In the genomic region with DNA sequence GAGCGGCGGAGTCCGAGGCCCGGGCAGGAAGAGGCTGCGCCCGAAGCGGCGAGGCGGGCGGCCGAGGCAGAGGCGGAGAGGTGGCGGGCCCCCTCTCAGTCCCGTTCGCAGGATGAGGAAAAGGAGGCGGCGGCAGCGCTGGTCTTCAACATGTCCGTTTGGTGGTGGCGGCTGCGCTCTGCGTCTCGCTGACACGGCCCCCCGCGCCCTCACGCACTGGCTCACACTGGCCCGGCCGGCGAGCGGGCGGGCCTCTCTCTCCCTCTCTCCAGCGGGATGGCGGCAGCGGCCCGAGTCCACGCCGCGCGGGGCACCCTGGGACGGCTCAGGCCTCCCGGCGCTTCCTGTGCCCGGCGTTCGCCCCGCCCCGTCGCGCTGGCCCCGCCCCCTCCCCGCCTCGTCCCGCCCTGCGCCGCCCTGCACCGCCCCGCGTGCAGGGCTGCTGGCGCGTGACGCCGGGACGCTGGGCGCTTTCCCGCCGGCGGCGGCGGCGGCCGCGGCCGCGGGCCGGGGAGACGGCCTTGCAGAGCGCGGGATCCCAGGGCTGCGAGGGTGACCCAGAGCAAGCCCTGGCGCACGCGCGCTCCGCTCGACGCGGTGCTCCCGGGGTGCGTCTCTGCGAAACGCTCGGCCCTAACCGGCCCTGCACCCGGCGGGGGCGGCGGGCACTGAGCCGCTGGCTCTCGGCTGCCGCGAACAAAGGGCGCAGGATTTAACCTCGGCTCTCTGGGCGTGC, we compare ENCODE assay signal across 8 cellular contexts. TPM values are rescaled to one million over a fixed set of nuclear protein-coding genes. Genes with fewer than 3 reads are reported as not detected.
DNase-seq lines count a peak whose midpoint lies in the region; ATAC-seq and TF ChIP-seq lines count a peak whose summit lies in the region.

A gene with protein sequence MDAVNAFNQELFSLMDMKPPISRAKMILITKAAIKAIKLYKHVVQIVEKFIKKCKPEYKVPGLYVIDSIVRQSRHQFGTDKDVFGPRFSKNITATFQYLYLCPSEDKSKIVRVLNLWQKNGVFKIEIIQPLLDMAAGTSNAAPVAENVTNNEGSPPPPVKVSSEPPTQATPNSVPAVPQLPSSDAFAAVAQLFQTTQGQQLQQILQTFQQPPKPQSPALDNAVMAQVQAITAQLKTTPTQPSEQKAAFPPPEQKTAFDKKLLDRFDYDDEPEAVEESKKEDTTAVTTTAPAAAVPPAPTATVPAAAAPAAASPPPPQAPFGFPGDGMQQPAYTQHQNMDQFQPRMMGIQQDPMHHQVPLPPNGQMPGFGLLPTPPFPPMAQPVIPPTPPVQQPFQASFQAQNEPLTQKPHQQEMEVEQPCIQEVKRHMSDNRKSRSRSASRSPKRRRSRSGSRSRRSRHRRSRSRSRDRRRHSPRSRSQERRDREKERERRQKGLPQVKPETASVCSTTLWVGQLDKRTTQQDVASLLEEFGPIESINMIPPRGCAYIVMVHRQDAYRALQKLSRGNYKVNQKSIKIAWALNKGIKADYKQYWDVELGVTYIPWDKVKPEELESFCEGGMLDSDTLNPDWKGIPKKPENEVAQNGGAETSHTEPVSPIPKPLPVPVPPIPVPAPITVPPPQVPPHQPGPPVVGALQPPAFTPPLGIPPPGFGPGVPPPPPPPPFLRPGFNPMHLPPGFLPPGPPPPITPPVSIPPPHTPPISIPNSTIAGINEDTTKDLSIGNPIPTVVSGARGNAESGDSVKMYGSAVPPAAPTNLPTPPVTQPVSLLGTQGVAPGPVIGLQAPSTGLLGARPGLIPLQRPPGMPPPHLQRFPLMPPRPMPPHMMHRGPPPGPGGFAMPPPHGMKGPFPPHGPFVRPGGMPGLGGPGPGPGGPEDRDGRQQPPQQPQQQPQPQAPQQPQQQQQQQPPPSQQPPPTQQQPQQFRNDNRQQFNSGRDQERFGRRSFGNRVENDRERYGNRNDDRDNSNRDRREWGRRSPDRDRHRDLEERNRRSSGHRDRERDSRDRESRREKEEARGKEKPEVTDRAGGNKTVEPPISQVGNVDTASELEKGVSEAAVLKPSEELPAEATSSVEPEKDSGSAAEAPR (minus strand): TSS at position 317 of the 736 bp plus-strand sequence. CDS start 426 bp downstream, outside the sequence.

- H3K4me3 ChIP-seq in CD8-positive, alpha-beta T cell (ENCODE audit: low read depth, low read length), result peak within 1 kb of the TSS; percentile 93
- peak within 1 kb of the TSS; percentile 93 for H3K4me3 ChIP-seq in ectodermal cell (ENCODE audit: insufficient read depth, low read depth, low read length)
- peak within 1 kb of the TSS; percentile 98 for H3K4me3 ChIP-seq in lung

- H3K9me3 Mint-ChIP-seq in CD8-positive, alpha-beta T cell, result no peaks in the 10 kb centered on the region
- no peaks in the 10 kb centered on the region for H3K9me3 Mint-ChIP-seq in activated CD4-positive, alpha-beta memory T cell treated with anti-CD3 and anti-CD28 coated beads, Interleukin-2, amount 10 ng/mL, durations not matched to agents 7 days and 5 days

- peaks cover 14% of the 10 kb centered on the region for H3K4me1 Mint-ChIP-seq in CD8-positive, alpha-beta T cell (ENCODE audit: low read depth)
- peaks cover 4% of the 10 kb centered on the region for H3K4me1 Mint-ChIP-seq in activated CD4-positive, alpha-beta memory T cell treated with anti-CD3 and anti-CD28 coated beads, Interleukin-2, amount 10 ng/mL, durations not matched to agents 7 days and 5 days

- POLR2A ChIA-PET in CD8-positive, alpha-beta T cell (lab: Charles Lee), result interaction anchor here (1.4 kb wide), 1 partner anchor 72 kb away, joined by 3 read pairs; no protein-coding TSS in a partner anchor
- POLR2A ChIA-PET in activated CD4-positive, alpha-beta memory T cell treated with anti-CD3 and anti-CD28 coated beads, Interleukin-2, amount 10 ng/mL, durations not matched to agents 7 days and 5 days (lab: Charles Lee), result interaction anchor here (0.6 to 1.2 kb wide), 7 partner anchors 11 to 1043 kb away, joined by 3 to 5 read pairs (median 4); no protein-coding TSS in a partner anchor

- no peaks in the 10 kb centered on the region for H3K27me3 Mint-ChIP-seq in CD8-positive, alpha-beta T cell (ENCODE audit: low read depth)
- peaks cover 4% of the 10 kb centered on the region for H3K27me3 Mint-ChIP-seq in activated CD4-positive, alpha-beta memory T cell treated with anti-CD3 and anti-CD28 coated beads, Interleukin-2, amount 10 ng/mL, durations not matched to agents 7 days and 5 days

- TF ChIP-seq CTCF in CD8-positive, alpha-beta T cell (IDR thresholded peaks at IDR 0.05), result no peak
- no peak for TF ChIP-seq CTCF in lung (IDR thresholded peaks at IDR 0.05; ENCODE audit: control extremely low read depth, extremely low read depth)

- peaks cover 50% of the 10 kb centered on the region for H3K4me1 ChIP-seq in CD8-positive, alpha-beta T cell (ENCODE audit: insufficient read depth, low read length)
- H3K4me1 ChIP-seq in ectodermal cell (ENCODE audit: control insufficient read depth, insufficient read depth, low read length), result peaks cover 14% of the 10 kb centered on the region
- peaks cover 8 to 19% of the 10 kb centered on the region in 2 donors for H3K4me1 ChIP-seq in lung (ENCODE audit: control insufficient read depth in 2 of 2, insufficient read depth in 2 of 2, low read length in 2 of 2)

- intact Hi-C loops in CD8-positive, alpha-beta T cell (cut with DNase I, micrococcal nuclease), result loop anchor here (1.0 to 10.0 kb wide), 11 partner anchors 73 to 1825 kb away; a partner anchor contains a TSS

- WGBS in ectodermal cell, 2 experiments, result 0 to 1% methylated on average over 105 of the region's 105 CpGs
- 0 to 1% methylated on average over 54 to 105 of the region's 105 CpGs for WGBS in lung, 2 donors

- peak within 1 kb of the TSS; percentile 82 for H3K27ac ChIP-seq in CD8-positive, alpha-beta T cell (ENCODE audit: low read depth, low read length)
- H3K27ac ChIP-seq in ectodermal cell (ENCODE audit: insufficient read depth, low read depth, low read length, poor library complexity, severe bottlenecking) (peak within 1 kb of the TSS; percentile 99), lung (ENCODE audit: low read depth in 1 of 2, low read length in 1 of 2) (peak within 1 kb of the TSS; percentile 99)

- ATAC-seq in CD8-positive, alpha-beta T cell, result peak; percentile 87
- peak; percentile 85 for ATAC-seq in GM19452 (IDR thresholded peaks at IDR 0.05; ENCODE audit: unreplicated experiment)
- peak; percentile 68 for ATAC-seq in HG03571 (IDR thresholded peaks at IDR 0.05; ENCODE audit: unreplicated experiment)
- peak; percentile 90 for ATAC-seq in lung (ENCODE audit: insufficient read depth, low FRiP score)

- CTCF ChIA-PET in CD8-positive, alpha-beta T cell (lab: Charles Lee), result no interaction called here
- CTCF ChIA-PET in activated CD4-positive, alpha-beta memory T cell treated with anti-CD3 and anti-CD28 coated beads, Interleukin-2, amount 10 ng/mL, durations not matched to agents 7 days and 5 days (lab: Charles Lee), result no interaction called here

- peak; percentile 58 to 88 (median 73) for DNase-seq in CD8-positive, alpha-beta T cell
- peak; percentile 73 for DNase-seq in NCI-H748 treated with DMSO at 0.1 percent for 48 hours (lab: John Stamatoyannopoulos, UW)
- peak; percentile 85 for DNase-seq in activated CD4-positive, alpha-beta memory T cell treated with anti-CD3 and anti-CD28 coated beads, Interleukin-2, amount 10 ng/mL, durations not matched to agents 7 days and 5 days
- DNase-seq in lung (ENCODE audit: low spot score), result peak; percentile 90
- peak; percentile 60 to 80 (median 72) for DNase-seq in stimulated activated CD4-positive, alpha-beta T cell treated with anti-CD3 and anti-CD28 coated beads, TNF-alpha, amount 100 ng/mL, for 24 hours (ENCODE audit: low read depth in 3 of 3)

- H3K9me3 ChIP-seq in CD8-positive, alpha-beta T cell (ENCODE audit: low read length), result no peaks in the 10 kb centered on the region
- H3K9me3 ChIP-seq in ectodermal cell (ENCODE audit: control insufficient read depth, low read length), result no peaks in the 10 kb centered on the region
- H3K9me3 ChIP-seq in lung (ENCODE audit: control insufficient read depth in 2 of 2, insufficient read depth in 1 of 2, low read length in 1 of 2), result no peaks in the 10 kb centered on the region

- no peaks in the 10 kb centered on the region for H3K27me3 ChIP-seq in CD8-positive, alpha-beta T cell (ENCODE audit: insufficient read depth, low read length)
- H3K27me3 ChIP-seq in ectodermal cell (ENCODE audit: control insufficient read depth, insufficient read depth, low read length, poor library complexity, severe bottlenecking), result no peaks in the 10 kb centered on the region
- no peaks in the 10 kb centered on the region for H3K27me3 ChIP-seq in lung (ENCODE audit: control insufficient read depth, insufficient read depth)

- peak within 1 kb of the TSS; percentile 84 for H3K27ac Mint-ChIP-seq in CD8-positive, alpha-beta T cell
- peak within 1 kb of the TSS; percentile 74 for H3K27ac Mint-ChIP-seq in activated CD4-positive, alpha-beta memory T cell treated with anti-CD3 and anti-CD28 coated beads, Interleukin-2, amount 10 ng/mL, durations not matched to agents 7 days and 5 days

- H3K4me3 Mint-ChIP-seq in CD8-positive, alpha-beta T cell, result peak within 1 kb of the TSS; percentile 90
- peak within 1 kb of the TSS; percentile 83 for H3K4me3 Mint-ChIP-seq in activated CD4-positive, alpha-beta memory T cell treated with anti-CD3 and anti-CD28 coated beads, Interleukin-2, amount 10 ng/mL, durations not matched to agents 7 days and 5 days

- H3K36me3 ChIP-seq in CD8-positive, alpha-beta T cell (ENCODE audit: insufficient read depth, low read length), result no peaks in the 10 kb centered on the region
- H3K36me3 ChIP-seq in ectodermal cell (ENCODE audit: control insufficient read depth, insufficient read depth, low read length) (no peaks in the 10 kb centered on the region), lung (ENCODE audit: control insufficient read depth in 2 of 2, insufficient read depth in 2 of 2, low read length in 2 of 2) (no peaks in the 10 kb centered on the region)

- H3K36me3 Mint-ChIP-seq in CD8-positive, alpha-beta T cell, result peaks cover 8% of the 10 kb centered on the region
- peaks cover 5% of the 10 kb centered on the region for H3K36me3 Mint-ChIP-seq in activated CD4-positive, alpha-beta memory T cell treated with anti-CD3 and anti-CD28 coated beads, Interleukin-2, amount 10 ng/mL, durations not matched to agents 7 days and 5 days (ENCODE audit: low read depth)

RNA-seq across cellular contexts. Expression of the gene that starts here (rescaled TPM):
- total RNA-seq in CD8-positive, alpha-beta T cell, result 10 to 100 TPM; 53.0 to 53.4 TPM
- total RNA-seq in activated CD4-positive, alpha-beta memory T cell treated with anti-CD3 and anti-CD28 coated beads, Interleukin-2, amount 10 ng/mL, durations not matched to agents 7 days and 5 days, result 10 to 100 TPM; 49.0 to 49.3 TPM
- polyA plus RNA-seq in ectodermal cell (2013, experiment 1 of 4), result 66.1 TPM
- polyA plus RNA-seq in ectodermal cell (2013, experiment 2 of 4), result 71.7 TPM
- 51.2 TPM for polyA plus RNA-seq in ectodermal cell (2013, experiment 3 of 4)
- 61.0 TPM for polyA plus RNA-seq in ectodermal cell (2013, experiment 4 of 4)
- total RNA-seq in lung, result 10 to 100 TPM; 28.4 to 29.7 TPM
- 10 to 100 TPM; 11.3 to 11.9 TPM for polyA plus RNA-seq in lung

Comparison
In these comparisons a context has a peak if more than half of its experiments do, and no peak if none do; other contexts are left out.
1. Peak in every context shown above with its lines: DNase-seq, ATAC-seq, H3K4me3 ChIP-seq and H3K27ac ChIP-seq.